Comparison of ENCODE assay signal across 1 cellular context in the genomic region with DNA sequence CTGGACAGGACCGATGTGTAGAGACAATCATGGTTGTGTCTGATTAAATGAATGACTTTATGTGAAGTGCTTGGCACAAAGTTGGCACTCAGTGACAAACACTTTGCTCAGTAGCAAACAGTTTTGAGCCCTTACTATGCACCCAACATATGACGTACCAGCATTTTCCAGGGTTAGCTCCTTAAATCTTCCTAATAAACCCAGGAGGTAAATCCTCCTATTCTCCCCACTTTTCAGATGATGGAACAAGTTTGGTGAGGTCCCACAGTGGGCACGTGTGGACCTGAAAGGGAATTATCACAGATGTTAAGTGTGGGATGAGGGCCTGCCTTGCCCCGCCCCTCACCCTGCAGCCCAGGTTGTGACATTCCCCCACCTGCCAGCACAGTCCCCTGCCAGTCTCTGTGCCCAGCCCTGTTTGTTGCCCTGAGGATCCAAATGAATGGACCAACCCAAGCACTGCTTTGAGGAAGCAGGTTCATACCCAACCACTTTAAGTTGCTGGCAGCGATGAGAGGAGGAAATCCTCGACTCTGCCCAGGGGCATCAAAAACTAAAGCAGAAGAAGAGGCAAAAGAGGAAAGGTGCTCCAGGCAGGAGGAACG.
A peak's percentile ranks its signal among the peaks of the same experiment; 100 is the strongest.
TF ChIP-seq lines count a peak whose summit lies in the region.

No MANE protein-coding gene starts in this region.

TF ChIP-seq in K562, 482 proteins besides CTCF, POLR2A, EP300 and RAD21:
- TF ChIP-seq FOSL1 (tag; conservative IDR thresholded peaks at IDR 0.05) (0 out of 2 replicates have a peak, but pooled peaks have one; percentile 7), CBX3 (IDR thresholded peaks at IDR 0.05; ENCODE audit: borderline replicate concordance in 1 of 2, low read length in 2 of 2) (no peak)
